ENCODE assay signal across 9 cellular contexts in the genomic region with DNA sequence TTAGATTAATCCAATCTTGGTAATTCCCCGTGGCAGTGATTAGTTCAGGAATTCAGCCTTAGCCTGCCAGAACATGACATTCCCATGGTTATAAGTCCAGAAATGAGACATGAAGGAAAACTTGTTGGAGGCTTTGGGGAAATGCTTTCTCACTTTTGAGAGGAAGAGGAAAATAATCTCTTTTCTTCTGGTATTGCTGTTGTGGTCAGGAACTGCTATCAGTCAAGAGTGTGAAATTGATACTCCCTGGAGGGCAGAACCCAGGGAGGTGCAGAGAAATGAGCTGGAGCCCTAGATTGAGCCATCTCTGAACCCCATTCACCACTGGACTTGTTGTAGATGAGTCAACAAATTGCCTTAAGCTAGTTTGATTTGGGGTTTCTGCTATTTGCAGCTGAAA. TPM values are rescaled to one million over a fixed set of nuclear protein-coding genes. Genes with fewer than 3 reads are reported as not detected.
A peak's percentile ranks its signal among the peaks of the same experiment; 100 is the strongest.
DNase-seq lines count a peak whose midpoint lies in the region; ATAC-seq and TF ChIP-seq lines count a peak whose summit lies in the region.
"Had no signal": no experiment of that assay in that cellular context is flagged by ENCODE, and none has a peak within 500 bp of the region (broad histone marks: within the 10 kb centered on the region; RNA-seq: fewer than 3 reads in every experiment).

No MANE protein-coding gene starts in this region.

- no peak overlapping the region for H3K4ac ChIP-seq in neuronal stem cell (ENCODE audit: low read length)

- peak overlapping the region; percentile 40 to 78 (median 67) for H3K4me2 ChIP-seq in BLaER1 treated with 17β-estradiol and CSF1 and Interleukin-3, amounts not matched to agents 10 nM and 100 nM
- H3K4me2 ChIP-seq in neuronal stem cell (ENCODE audit: insufficient read depth, low read length, poor library complexity, severe bottlenecking): no peak overlapping the region

- H2BK12ac ChIP-seq in neuronal stem cell (ENCODE audit: low read length): no peak overlapping the region

- H3K27me3 ChIP-seq in BLaER1 treated with 17β-estradiol and CSF1 and Interleukin-3, amounts not matched to agents 10 nM and 100 nM: no peaks in the 10 kb centered on the region
- no peaks in the 10 kb centered on the region for H3K27me3 ChIP-seq in H7 (ENCODE audit: control insufficient read depth, insufficient read depth, low read length)
- no peaks in the 10 kb centered on the region for H3K27me3 ChIP-seq in neuronal stem cell (ENCODE audit: control insufficient read depth in 3 of 3, insufficient read depth in 3 of 3, low read depth in 1 of 3, low read length in 3 of 3)
- H3K27me3 ChIP-seq: tibial nerve had no signal

- H4K91ac ChIP-seq in neuronal stem cell (ENCODE audit: low read depth, low read length, poor library complexity): no peak overlapping the region

- peak overlapping the region in 2 of 11 experiments; percentile 2 to 38; a peak in 2 of 22 replicates for H3K9ac ChIP-seq in BLaER1 treated with 17β-estradiol and CSF1 and Interleukin-3, amounts not matched to agents 10 nM and 100 nM
- H3K9ac ChIP-seq in neuronal stem cell (ENCODE audit: low read depth, low read length, poor library complexity): no peak overlapping the region

- H3K27ac ChIP-seq in BLaER1 treated with 17β-estradiol and CSF1 and Interleukin-3, amounts not matched to agents 10 nM and 100 nM: peak overlapping the region in 10 of 11 experiments; percentile 11 to 53 (median 39); a peak in 16 of 22 replicates
- H3K27ac ChIP-seq in RWPE1 (no peak overlapping the region), neuronal stem cell (replicated peaks; ENCODE audit: low read length) (no peak overlapping the region)

- no peak overlapping the region for H2BK15ac ChIP-seq in neuronal stem cell (ENCODE audit: low read length)

- no peak overlapping the region for H3K4me3 ChIP-seq in BLaER1 treated with 17β-estradiol and CSF1 and Interleukin-3, amounts not matched to agents 10 nM and 100 nM
- H3K4me3 ChIP-seq in fibroblast of pulmonary artery (replicated peaks; ENCODE audit: low read depth, low read length) (no peak overlapping the region), H7 (ENCODE audit: insufficient read depth, low read depth, low read length) (no peak overlapping the region), neuronal stem cell (ENCODE audit: low read length in 2 of 2) (no peak overlapping the region)
- H3K4me3 ChIP-seq: tibial nerve had no signal

- TF ChIP-seq CTCF in RWPE1 (conservative IDR thresholded peaks at IDR 0.05; ENCODE audit: low read depth) (no peak), fibroblast of pulmonary artery (IDR thresholded peaks at IDR 0.05; ENCODE audit: low read length, missing control alignments) (no peak)

- peaks cover 28 to 55% (median 46%) of the 10 kb centered on the region in 11 experiments for H3K9me3 ChIP-seq in BLaER1 treated with 17β-estradiol and CSF1 and Interleukin-3, amounts not matched to agents 10 nM and 100 nM (replicated peaks in 1 of 11)
- H3K9me3 ChIP-seq in neuronal stem cell (replicated peaks in 1 of 2; ENCODE audit: control insufficient read depth in 2 of 2, insufficient read depth in 1 of 2, low read depth in 1 of 2, low read length in 2 of 2): peaks cover 5 to 31% of the 10 kb centered on the region in 2 donors
- H3K9me3 ChIP-seq: tibial nerve had no signal

- CTCF ChIA-PET in RWPE1 (lab: Yijun Ruan, JAX): interaction anchor here (0.5 to 0.6 kb wide), 2 partner anchors 593 to 1359 kb away, joined by 3 read pairs; no protein-coding TSS in a partner anchor

- H4K8ac ChIP-seq in neuronal stem cell (ENCODE audit: low read depth, low read length): no peak overlapping the region

- H2BK120ac ChIP-seq in neuronal stem cell (ENCODE audit: low read depth, low read length): no peak overlapping the region

- no peak overlapping the region for H3K18ac ChIP-seq in neuronal stem cell (ENCODE audit: low read length)

- POLR2A ChIA-PET in RWPE1 (lab: Yijun Ruan, JAX; ENCODE audit: low non-redundant PET): no interaction called here

- no peak overlapping the region for H2AK5ac ChIP-seq in neuronal stem cell (ENCODE audit: low read depth, low read length)

- no CpG with 5 or more reads among the region's 1 CpG for WGBS in neuronal stem cell (ENCODE audit: extremely low coverage in 2 of 2, insufficient read length in 2 of 2, insufficient replicate concordance in 1 of 2), 2 donors

- H4K20me1 ChIP-seq in BLaER1 treated with 17β-estradiol and CSF1 and Interleukin-3, amounts not matched to agents 10 nM and 100 nM: peaks cover 0 to 29% (median 0%) of the 10 kb centered on the region in 11 experiments; a peak in 6 of 22 replicates

- no peak overlapping the region for H2AFZ ChIP-seq in neuronal stem cell (ENCODE audit: low read length)

- H3K4me1 ChIP-seq in BLaER1 treated with 17β-estradiol and CSF1 and Interleukin-3, amounts not matched to agents 10 nM and 100 nM: peaks cover 27 to 84% (median 41%) of the 10 kb centered on the region in 10 experiments
- peaks cover 4 to 13% of the 10 kb centered on the region in 2 donors for H3K4me1 ChIP-seq in neuronal stem cell (ENCODE audit: control insufficient read depth in 2 of 2, insufficient read depth in 1 of 2, low read depth in 1 of 2, low read length in 2 of 2)

- H3K79me1 ChIP-seq in neuronal stem cell (ENCODE audit: low read depth, low read length): peaks cover 5% of the 10 kb centered on the region

- no peak overlapping the region for H2BK5ac ChIP-seq in neuronal stem cell (ENCODE audit: low read length)

- H3K23ac ChIP-seq in neuronal stem cell (ENCODE audit: low read depth, low read length, poor library complexity): no peak overlapping the region

- peaks cover 22 to 65% (median 41%) of the 10 kb centered on the region in 11 experiments for H3K36me3 ChIP-seq in BLaER1 treated with 17β-estradiol and CSF1 and Interleukin-3, amounts not matched to agents 10 nM and 100 nM
- H3K36me3 ChIP-seq in H7 (replicated peaks; ENCODE audit: control insufficient read depth, insufficient read depth, low read length) (no peaks in the 10 kb centered on the region), neuronal stem cell (replicated peaks in 1 of 2; ENCODE audit: control insufficient read depth in 2 of 2, insufficient read depth in 2 of 2, low read length in 2 of 2) (peaks cover 0 to 2% of the 10 kb centered on the region in 2 donors)
- H3K36me3 ChIP-seq: tibial nerve had no signal

- ATAC-seq in GM21381 (IDR thresholded peaks at IDR 0.05; ENCODE audit: unreplicated experiment) (peak; percentile 71), GM21515 (IDR thresholded peaks at IDR 0.05; ENCODE audit: unreplicated experiment) (no peak)

- DNase-seq in RWPE1 (ENCODE audit: low spot score) (peak; percentile 71), fibroblast of pulmonary artery (ENCODE audit: low read depth) (peak; percentile 52), H7 (no peak), activated gamma-delta T cell (lab: John Stamatoyannopoulos, UW) (no peak), neuronal stem cell (ENCODE audit: low spot score) (no peak)

- H3K14ac ChIP-seq in neuronal stem cell (ENCODE audit: low read length): no peak overlapping the region

RNA-seq across cellular contexts. Expression of a gene that starts 38.6 kb away (rescaled TPM):
- 5.8 and 7.1 TPM in 2 replicates for total RNA-seq in H7 (2014; rRNA removed; shearing (Covaris generic))
- polyA plus RNA-seq in neuronal stem cell (2013, experiment 1 of 2): 3.6 TPM
- 3.9 TPM for polyA plus RNA-seq in neuronal stem cell (2013, experiment 2 of 2)

RNA-seq across cellular contexts. Expression of a gene that starts 49.4 kb away (rescaled TPM):
- 27.2 and 31.2 TPM in 2 replicates for total RNA-seq in H7 (2014; rRNA removed; shearing (Covaris generic))
- polyA plus RNA-seq in neuronal stem cell (2013, experiment 1 of 2): 94.7 TPM
- 90.1 TPM for polyA plus RNA-seq in neuronal stem cell (2013, experiment 2 of 2)

Comparison
In these comparisons a context has a peak if more than half of its experiments do, and no peak if none do; other contexts are left out.
1. H3K27ac ChIP-seq: peak in BLaER1 treated with 17β-estradiol and CSF1 and Interleukin-3, amounts not matched to agents 10 nM and 100 nM (10 of 11); none in RWPE1 (single experiment) and neuronal stem cell (single experiment).
2. DNase-seq: peak in RWPE1 (single experiment) and fibroblast of pulmonary artery (single experiment); none in H7 (single experiment), activated gamma-delta T cell (single experiment) and neuronal stem cell (single experiment).